20 cellular contexts compared by ENCODE assay signal in genomic region chr1:48249868-48250267, GRCh38.
DNase-seq lines count a peak whose midpoint lies in the region; TF ChIP-seq lines count a peak whose summit lies in the region.
"Had no signal": no experiment of that assay in that cellular context is flagged by ENCODE, and none has a peak within 500 bp of the region (broad histone marks: within the 10 kb centered on the region; RNA-seq: fewer than 3 reads in every experiment).

No MANE protein-coding gene starts in this region.

- TF ChIP-seq CTCF in GM12872 (IDR thresholded peaks at IDR 0.05; ENCODE audit: insufficient read depth, low read depth, low read length) = 0 out of 3 replicates have a peak, but pooled peaks have one; percentile 20

- peak; percentile 14 for DNase-seq in NCI-H1105 treated with DMSO at 0.1 percent for 48 hours (lab: John Stamatoyannopoulos, UW)
- no peak for DNase-seq in NCI-H1105 (lab: John Stamatoyannopoulos, UW)
- DNase-seq in NCI-H526 treated with DMSO at 0.1 percent for 48 hours (lab: John Stamatoyannopoulos, UW) = peak; percentile 16
- peak; percentile 3 for DNase-seq in iPS DF 19.7 (ENCODE audit: low read depth, low spot score)
- DNase-seq in AG08396 (ENCODE audit: low spot score) = no peak
- no peak for DNase-seq in RPMI8226
- no peak for DNase-seq in RKO (ENCODE audit: low spot score)
- DNase-seq: 8988T; activated CD4-positive, alpha-beta T cell treated with anti-CD3 and anti-CD28 coated beads for 4 hours; activated naive CD4-positive, alpha-beta T cell treated with anti-CD3 and anti-CD28 coated beads for 36 hours; activated T-cell treated with anti-CD3 and anti-CD28 coated beads, Interleukin-2, amount 50 U/mL, for 48 hours; amygdala; GOT3; head of caudate nucleus; MG63; NCI-H1694; posterior cingulate gyrus; sigmoid colon; stimulated activated CD8-positive, alpha-beta memory T cell treated with anti-CD3 and anti-CD28 coated beads, Interleukin-4, amount 100 ng/mL, for 48 hours had no signal

Comparison
In these comparisons a context has a peak if more than half of its experiments do, and no peak if none do; other contexts are left out.
1. DNase-seq: peak in NCI-H1105 treated with DMSO at 0.1 percent for 48 hours (single experiment), NCI-H526 treated with DMSO at 0.1 percent for 48 hours (single experiment) and iPS DF 19.7 (single experiment); none in NCI-H1105 (single experiment), AG08396 (single experiment), RPMI8226 (single experiment) and RKO (single experiment).